ENCODE assay signal across 3 cellular contexts in the genomic region with DNA sequence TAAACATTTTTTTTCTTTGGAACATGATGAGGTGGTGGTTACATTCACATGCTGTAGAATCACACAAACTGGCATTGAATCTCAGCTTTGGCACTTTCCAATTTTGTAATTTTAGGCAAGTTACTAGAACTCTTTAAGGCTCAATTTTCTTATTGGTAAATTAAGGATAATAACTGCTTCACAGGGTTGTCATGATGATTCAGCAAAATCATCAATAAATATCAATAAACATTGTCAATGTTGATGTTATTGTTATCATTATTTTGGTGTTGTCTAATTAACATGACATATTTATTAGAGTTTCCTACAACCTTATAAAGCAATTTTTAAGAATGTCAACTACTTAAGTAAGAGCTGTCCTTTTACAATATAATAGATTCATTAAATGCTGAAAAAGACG.
A peak's percentile ranks its signal among the peaks of the same experiment; 100 is the strongest.
TF ChIP-seq lines count a peak whose summit lies in the region.

No MANE protein-coding gene starts in this region.

TF ChIP-seq in A549, 52 proteins besides CTCF, POLR2A, EP300 and RAD21:
- TF ChIP-seq MAFK (IDR thresholded peaks at IDR 0.05; ENCODE audit: partially characterized antibody) (peak; percentile 92), NFE2L2 (conservative IDR thresholded peaks at IDR 0.05; ENCODE audit: low read length) (peak; percentile 57; the same call in 1 of the 2 replicates), FOXS1 (CRISPR knock-in tag; IDR thresholded peaks at IDR 0.05) (no peak)

TF ChIP-seq in GM23338, 12 proteins besides CTCF, POLR2A, EP300 and RAD21:
- no peak for TF ChIP-seq EZH2phosphoT487 (IDR thresholded peaks at IDR 0.05; ENCODE audit: unreplicated experiment)
- TF ChIP-seq, protein P1, sequence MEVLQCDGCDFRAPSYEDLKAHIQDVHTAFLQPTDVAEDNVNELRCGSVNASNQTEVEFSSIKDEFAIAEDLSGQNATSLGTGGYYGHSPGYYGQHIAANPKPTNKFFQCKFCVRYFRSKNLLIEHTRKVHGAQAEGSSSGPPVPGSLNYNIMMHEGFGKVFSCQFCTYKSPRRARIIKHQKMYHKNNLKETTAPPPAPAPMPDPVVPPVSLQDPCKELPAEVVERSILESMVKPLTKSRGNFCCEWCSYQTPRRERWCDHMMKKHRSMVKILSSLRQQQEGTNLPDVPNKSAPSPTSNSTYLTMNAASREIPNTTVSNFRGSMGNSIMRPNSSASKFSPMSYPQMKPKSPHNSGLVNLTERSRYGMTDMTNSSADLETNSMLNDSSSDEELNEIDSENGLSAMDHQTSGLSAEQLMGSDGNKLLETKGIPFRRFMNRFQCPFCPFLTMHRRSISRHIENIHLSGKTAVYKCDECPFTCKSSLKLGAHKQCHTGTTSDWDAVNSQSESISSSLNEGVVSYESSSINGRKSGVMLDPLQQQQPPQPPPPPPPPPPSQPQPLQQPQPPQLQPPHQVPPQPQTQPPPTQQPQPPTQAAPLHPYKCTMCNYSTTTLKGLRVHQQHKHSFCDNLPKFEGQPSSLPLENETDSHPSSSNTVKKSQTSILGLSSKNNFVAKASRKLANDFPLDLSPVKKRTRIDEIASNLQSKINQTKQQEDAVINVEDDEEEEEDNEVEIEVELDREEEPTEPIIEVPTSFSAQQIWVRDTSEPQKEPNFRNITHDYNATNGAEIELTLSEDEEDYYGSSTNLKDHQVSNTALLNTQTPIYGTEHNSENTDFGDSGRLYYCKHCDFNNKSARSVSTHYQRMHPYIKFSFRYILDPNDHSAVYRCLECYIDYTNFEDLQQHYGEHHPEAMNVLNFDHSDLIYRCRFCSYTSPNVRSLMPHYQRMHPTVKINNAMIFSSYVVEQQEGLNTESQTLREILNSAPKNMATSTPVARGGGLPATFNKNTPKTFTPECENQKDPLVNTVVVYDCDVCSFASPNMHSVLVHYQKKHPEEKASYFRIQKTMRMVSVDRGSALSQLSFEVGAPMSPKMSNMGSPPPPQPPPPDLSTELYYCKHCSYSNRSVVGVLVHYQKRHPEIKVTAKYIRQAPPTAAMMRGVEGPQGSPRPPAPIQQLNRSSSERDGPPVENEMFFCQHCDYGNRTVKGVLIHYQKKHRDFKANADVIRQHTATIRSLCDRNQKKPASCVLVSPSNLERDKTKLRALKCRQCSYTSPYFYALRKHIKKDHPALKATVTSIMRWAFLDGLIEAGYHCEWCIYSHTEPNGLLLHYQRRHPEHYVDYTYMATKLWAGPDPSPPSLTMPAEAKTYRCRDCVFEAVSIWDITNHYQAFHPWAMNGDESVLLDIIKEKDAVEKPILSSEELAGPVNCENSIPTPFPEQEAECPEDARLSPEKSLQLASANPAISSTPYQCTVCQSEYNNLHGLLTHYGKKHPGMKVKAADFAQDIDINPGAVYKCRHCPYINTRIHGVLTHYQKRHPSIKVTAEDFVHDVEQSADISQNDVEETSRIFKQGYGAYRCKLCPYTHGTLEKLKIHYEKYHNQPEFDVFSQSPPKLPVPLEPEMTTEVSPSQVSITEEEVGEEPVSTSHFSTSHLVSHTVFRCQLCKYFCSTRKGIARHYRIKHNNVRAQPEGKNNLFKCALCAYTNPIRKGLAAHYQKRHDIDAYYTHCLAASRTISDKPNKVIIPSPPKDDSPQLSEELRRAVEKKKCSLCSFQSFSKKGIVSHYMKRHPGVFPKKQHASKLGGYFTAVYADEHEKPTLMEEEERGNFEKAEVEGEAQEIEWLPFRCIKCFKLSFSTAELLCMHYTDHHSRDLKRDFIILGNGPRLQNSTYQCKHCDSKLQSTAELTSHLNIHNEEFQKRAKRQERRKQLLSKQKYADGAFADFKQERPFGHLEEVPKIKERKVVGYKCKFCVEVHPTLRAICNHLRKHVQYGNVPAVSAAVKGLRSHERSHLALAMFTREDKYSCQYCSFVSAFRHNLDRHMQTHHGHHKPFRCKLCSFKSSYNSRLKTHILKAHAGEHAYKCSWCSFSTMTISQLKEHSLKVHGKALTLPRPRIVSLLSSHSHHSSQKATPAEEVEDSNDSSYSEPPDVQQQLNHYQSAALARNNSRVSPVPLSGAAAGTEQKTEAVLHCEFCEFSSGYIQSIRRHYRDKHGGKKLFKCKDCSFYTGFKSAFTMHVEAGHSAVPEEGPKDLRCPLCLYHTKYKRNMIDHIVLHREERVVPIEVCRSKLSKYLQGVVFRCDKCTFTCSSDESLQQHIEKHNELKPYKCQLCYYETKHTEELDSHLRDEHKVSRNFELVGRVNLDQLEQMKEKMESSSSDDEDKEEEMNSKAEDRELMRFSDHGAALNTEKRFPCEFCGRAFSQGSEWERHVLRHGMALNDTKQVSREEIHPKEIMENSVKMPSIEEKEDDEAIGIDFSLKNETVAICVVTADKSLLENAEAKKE (CRISPR knock-in tag; IDR thresholded peaks at IDR 0.05), result no peak
- no peak for TF ChIP-seq JUNB (IDR thresholded peaks at IDR 0.05; ENCODE audit: unreplicated experiment)

TF ChIP-seq in K562, 482 proteins besides CTCF, POLR2A, EP300 and RAD21:
- TF ChIP-seq FOXA3 (CRISPR knock-in tag; conservative IDR thresholded peaks at IDR 0.05 in 1 of 2, IDR thresholded peaks at IDR 0.05 in 1 of 2) (no peak), MAFK (IDR thresholded peaks at IDR 0.05; ENCODE audit: low read length) (peak; percentile 18; the same call in 1 of the 2 replicates), PHF20 (IDR thresholded peaks at IDR 0.05; ENCODE audit: partially characterized antibody) (no peak), POLR2AphosphoS5 (IDR thresholded peaks at IDR 0.05; ENCODE audit: control insufficient read depth, insufficient read depth, low read depth, low read length) (no peak), ESRRB (CRISPR knock-in tag; IDR thresholded peaks at IDR 0.05; ENCODE audit: borderline replicate concordance) (no peak), MAFG (tag; conservative IDR thresholded peaks at IDR 0.05) (peak; percentile 59), MCM7 (IDR thresholded peaks at IDR 0.05) (no peak), ZNF316 (IDR thresholded peaks at IDR 0.05) (peak; percentile 72; the same call in 1 of the 2 replicates), C11orf30 (IDR thresholded peaks at IDR 0.05; ENCODE audit: low read depth) (peak; percentile 30; the same call in 1 of the 2 replicates), EWSR1 (IDR thresholded peaks at IDR 0.05; ENCODE audit: borderline replicate concordance, low read depth, partially characterized antibody) (no peak), USF1 (CRISPR knock-in tag; IDR thresholded peaks at IDR 0.05) (no peak), NUFIP1 (IDR thresholded peaks at IDR 0.05; ENCODE audit: partially characterized antibody) (no peak), MAFF (IDR thresholded peaks at IDR 0.05; ENCODE audit: low read length) (peak; percentile 43; the same call in 1 of the 2 replicates)
